16 cellular contexts compared by ENCODE assay signal in genomic region chr9:108869092-108869725, GRCh38. TPM values are rescaled to one million over a fixed set of nuclear protein-coding genes. Genes with fewer than 3 reads are reported as not detected.
DNase-seq lines count a peak whose midpoint lies in the region; ATAC-seq, FAIRE-seq and TF ChIP-seq lines count a peak whose summit lies in the region.
"Had no signal": no experiment of that assay in that cellular context is flagged by ENCODE, and none has a peak within 500 bp of the region (broad histone marks: within the 10 kb centered on the region; RNA-seq: fewer than 3 reads in every experiment).

No MANE protein-coding gene starts in this region.

- FAIRE-seq in HTR-8/SVneo (lab: Jason Lieb, UNC) (peak; percentile 16), RCC 7860 (lab: Jason Lieb, UNC) (no peak)

- H3K27ac ChIP-seq in liver (ENCODE audit: low read depth in 1 of 2, low read length in 2 of 2) = peak overlapping the region; percentile 37 to 52
- H3K27ac ChIP-seq: colonic mucosa, gastroesophageal sphincter had no signal

- CTCF ChIA-PET in AG04449 (lab: Yijun Ruan, JAX) = interaction anchor here (1.1 to 2.1 kb wide), 2 partner anchors 9 to 21 kb away, joined by 3 to 5 read pairs; no protein-coding TSS in a partner anchor
- CTCF ChIA-PET in activated CD8-positive, alpha-beta memory T cell treated with anti-CD3 and anti-CD28 coated beads, Interleukin-2, amount 10 ng/mL, durations not matched to agents 7 days and 5 days (lab: Charles Lee) = no interaction called here

- ATAC-seq in activated CD8-positive, alpha-beta memory T cell treated with anti-CD3 and anti-CD28 coated beads, Interleukin-2, amount 10 ng/mL, durations not matched to agents 7 days and 5 days = no peak
- ATAC-seq: gastroesophageal sphincter, left ventricle myocardium superior had no signal

- peaks cover 30% of the 10 kb centered on the region for H3K36me3 Mint-ChIP-seq in activated CD8-positive, alpha-beta memory T cell treated with anti-CD3 and anti-CD28 coated beads, Interleukin-2, amount 10 ng/mL, durations not matched to agents 7 days and 5 days

- H3K9me3 Mint-ChIP-seq in activated CD8-positive, alpha-beta memory T cell treated with anti-CD3 and anti-CD28 coated beads, Interleukin-2, amount 10 ng/mL, durations not matched to agents 7 days and 5 days (ENCODE audit: low read depth) = peaks cover 6% of the 10 kb centered on the region

- DNase-seq in AG04449 (ENCODE audit: low read depth, low spot score) = peak; percentile 4
- DNase-seq in HTR-8/SVneo (ENCODE audit: insufficient read length, low spot score) = no peak
- peak; percentile 78 for DNase-seq in choroid plexus epithelial cell (ENCODE audit: low read depth)
- DNase-seq in NCI-H1048 (lab: John Stamatoyannopoulos, UW) = no peak
- no peak for DNase-seq in RCC 7860 (ENCODE audit: low spot score)
- no peak for DNase-seq in activated CD8-positive, alpha-beta memory T cell treated with anti-CD3 and anti-CD28 coated beads, Interleukin-2, amount 10 ng/mL, durations not matched to agents 7 days and 5 days
- no peak for DNase-seq in posterior cingulate gyrus
- DNase-seq: activated naive CD4-positive, alpha-beta T cell treated with Interleukin-2 at 50 U/mL for 16 hours; colonic mucosa; Karpas-422; left ventricle myocardium superior; NCI-H2171; occipital lobe had no signal

- no peak overlapping the region for H3K4me3 Mint-ChIP-seq in activated CD8-positive, alpha-beta memory T cell treated with anti-CD3 and anti-CD28 coated beads, Interleukin-2, amount 10 ng/mL, durations not matched to agents 7 days and 5 days
- H3K4me3 Mint-ChIP-seq: T-helper 2 cell treated with Interferon-gamma antibody and Interleukin-4, amounts not matched to agents 5 μg/mL and 100 μg/mL, for 36 hours had no signal

- peaks cover 4 to 21% (median 12%) of the 10 kb centered on the region in 4 donors for H3K4me1 ChIP-seq in liver (ENCODE audit: control insufficient read depth in 4 of 4, insufficient read depth in 4 of 4, low read length in 3 of 4)
- H3K4me1 ChIP-seq: colonic mucosa, gastroesophageal sphincter had no signal

- H3K27ac Mint-ChIP-seq in activated CD8-positive, alpha-beta memory T cell treated with anti-CD3 and anti-CD28 coated beads, Interleukin-2, amount 10 ng/mL, durations not matched to agents 7 days and 5 days = no peak overlapping the region
- H3K27ac Mint-ChIP-seq: T-helper 2 cell treated with Interferon-gamma antibody and Interleukin-4, amounts not matched to agents 5 μg/mL and 100 μg/mL, for 36 hours had no signal

- intact Hi-C loops in posterior cingulate gyrus (cut with DNase I) = no loop called here

- no peaks in the 10 kb centered on the region for H3K4me1 Mint-ChIP-seq in activated CD8-positive, alpha-beta memory T cell treated with anti-CD3 and anti-CD28 coated beads, Interleukin-2, amount 10 ng/mL, durations not matched to agents 7 days and 5 days

- 47% methylated on average over 3 of the region's 3 CpGs for WGBS in liver

- no peaks in the 10 kb centered on the region for H3K27me3 ChIP-seq in liver (ENCODE audit: control insufficient read depth in 4 of 4, insufficient read depth in 4 of 4, low read length in 3 of 4)
- H3K27me3 ChIP-seq: colonic mucosa, gastroesophageal sphincter had no signal

- peak; percentile 26 to 32 for TF ChIP-seq RAD21 in liver (IDR thresholded peaks at IDR 0.05)

- H3K4me3 ChIP-seq in AG04449 (ENCODE audit: low read depth, low read length) (no peak overlapping the region), choroid plexus epithelial cell (ENCODE audit: low read depth, low read length) (no peak overlapping the region), liver (ENCODE audit: low read depth in 1 of 3, low read length in 3 of 3) (no peak overlapping the region)
- H3K4me3 ChIP-seq: colonic mucosa, gastroesophageal sphincter had no signal

- TF ChIP-seq CTCF in AG04449 (IDR thresholded peaks at IDR 0.05; ENCODE audit: insufficient read depth, low read length, missing control alignments) = no peak
- TF ChIP-seq CTCF in choroid plexus epithelial cell (conservative IDR thresholded peaks at IDR 0.05; ENCODE audit: low read depth, low read length) = no peak
- no peak for TF ChIP-seq CTCF in liver (IDR thresholded peaks at IDR 0.05; ENCODE audit: low read depth, low read length, missing input control)

- no peak overlapping the region for H3K9ac ChIP-seq in liver (ENCODE audit: low read depth in 1 of 2, low read length in 2 of 2)

- H3K36me3 ChIP-seq in liver (ENCODE audit: control insufficient read depth in 4 of 4, insufficient read depth in 3 of 4, low read depth in 1 of 4, low read length in 3 of 4) = peaks cover 5 to 25% (median 18%) of the 10 kb centered on the region in 4 donors
- H3K36me3 ChIP-seq: colonic mucosa had no signal

- H3K9me3 ChIP-seq in liver (ENCODE audit: control insufficient read depth in 4 of 4, low read length in 3 of 4) = peaks cover 0 to 6% (median 0%) of the 10 kb centered on the region in 4 donors
- H3K9me3 ChIP-seq: colonic mucosa, gastroesophageal sphincter had no signal

- no peaks in the 10 kb centered on the region for H3K27me3 Mint-ChIP-seq in activated CD8-positive, alpha-beta memory T cell treated with anti-CD3 and anti-CD28 coated beads, Interleukin-2, amount 10 ng/mL, durations not matched to agents 7 days and 5 days

- POLR2A ChIA-PET in AG04449 (lab: Yijun Ruan, JAX) = interaction anchor here (0.6 kb wide), 1 partner anchor 144 kb away, joined by 4 read pairs; the partner anchor contains the start of gene CTNNAL1

TF ChIP-seq in liver, 16 proteins besides CTCF, POLR2A, EP300 and RAD21 (continues in another document):
- TF ChIP-seq GABPA (IDR thresholded peaks at IDR 0.05 in 1 of 2, conservative IDR thresholded peaks at IDR 0.05 in 1 of 2) = no peak
- no peak for TF ChIP-seq TAF1 (conservative IDR thresholded peaks at IDR 0.05)
- TF ChIP-seq EGR1 (IDR thresholded peaks at IDR 0.05; ENCODE audit: low read depth in 2 of 2) = peak in 1 of 2 donors; percentile 10
- no peak for TF ChIP-seq NR2F2 (IDR thresholded peaks at IDR 0.05)
- no peak for TF ChIP-seq HNF4G (IDR thresholded peaks at IDR 0.05)
- peak; percentile 85 for TF ChIP-seq SP1 (IDR thresholded peaks at IDR 0.05)
- peak; percentile 51 for TF ChIP-seq FOXA2 (IDR thresholded peaks at IDR 0.05)
- peak; percentile 36 to 64 for TF ChIP-seq JUND (IDR thresholded peaks at IDR 0.05)
- TF ChIP-seq YY1 (IDR thresholded peaks at IDR 0.05) = peak; percentile 76
- peak; percentile 70 to 77 for TF ChIP-seq HNF4A (conservative IDR thresholded peaks at IDR 0.05)
- TF ChIP-seq REST (IDR thresholded peaks at IDR 0.05) = peak; percentile 41
- TF ChIP-seq ZBTB33 (IDR thresholded peaks at IDR 0.05) = peak; percentile 36
- TF ChIP-seq FOXA1 (IDR thresholded peaks at IDR 0.05) = peak; percentile 28
- TF ChIP-seq MAX (IDR thresholded peaks at IDR 0.05) = peak; percentile 87

RNA-seq across cellular contexts. Expression of gene ACTL7A, which starts 7.1 kb away (rescaled TPM):
- not detected for total RNA-seq in liver
- polyA plus RNA-seq in liver = under 1 TPM in 1 of 2 donors, not detected in 1; 0.10 TPM
- not detected for total RNA-seq in activated CD8-positive, alpha-beta memory T cell treated with anti-CD3 and anti-CD28 coated beads, Interleukin-2, amount 10 ng/mL, durations not matched to agents 7 days and 5 days
- total RNA-seq: colonic mucosa, gastroesophageal sphincter, left ventricle myocardium superior, occipital lobe had no signal

RNA-seq across cellular contexts. Expression of gene ACTL7B, which starts 13.4 kb away (rescaled TPM):
- total RNA-seq in liver = under 1 TPM in 1 of 2 donors, not detected in 1; 0.09 TPM
- polyA plus RNA-seq in liver = not detected
- total RNA-seq in activated CD8-positive, alpha-beta memory T cell treated with anti-CD3 and anti-CD28 coated beads, Interleukin-2, amount 10 ng/mL, durations not matched to agents 7 days and 5 days = not detected
- total RNA-seq: colonic mucosa, gastroesophageal sphincter, left ventricle myocardium superior, occipital lobe had no signal

Comparison
In these comparisons a context has a peak if more than half of its experiments do, and no peak if none do; other contexts are left out.
1. DNase-seq: peak in AG04449 (single experiment) and choroid plexus epithelial cell (single experiment); none in HTR-8/SVneo (single experiment), NCI-H1048 (single experiment), RCC 7860 (single experiment), activated CD8-positive, alpha-beta memory T cell treated with anti-CD3 and anti-CD28 coated beads, Interleukin-2, amount 10 ng/mL, durations not matched to agents 7 days and 5 days (single experiment) and posterior cingulate gyrus (0 of 10).